In genomic region chr20:11976966-11977365, GRCh38 we compare ENCODE assay signal across 1 cellular context.
A peak's percentile ranks its signal among the peaks of the same experiment; 100 is the strongest.
TF ChIP-seq lines count a peak whose summit lies in the region.

No MANE protein-coding gene starts in this region.

TF ChIP-seq in HepG2, 621 proteins besides CTCF, POLR2A, EP300 and RAD21:
- TF ChIP-seq ZFP1 (CRISPR knock-in tag; IDR thresholded peaks at IDR 0.05) = no peak
- TF ChIP-seq KMT2B (CRISPR knock-in tag; IDR thresholded peaks at IDR 0.05) = no peak
- peak; percentile 99 to 100 for TF ChIP-seq MAFK (conservative IDR thresholded peaks at IDR 0.05 in 1 of 2, IDR thresholded peaks at IDR 0.05 in 1 of 2; ENCODE audit: low read length in 2 of 2)
- TF ChIP-seq MAFF (IDR thresholded peaks at IDR 0.05; ENCODE audit: low read depth, low read length) = peak; percentile 99
